1 cellular context compared by ENCODE assay signal in the genomic region with DNA sequence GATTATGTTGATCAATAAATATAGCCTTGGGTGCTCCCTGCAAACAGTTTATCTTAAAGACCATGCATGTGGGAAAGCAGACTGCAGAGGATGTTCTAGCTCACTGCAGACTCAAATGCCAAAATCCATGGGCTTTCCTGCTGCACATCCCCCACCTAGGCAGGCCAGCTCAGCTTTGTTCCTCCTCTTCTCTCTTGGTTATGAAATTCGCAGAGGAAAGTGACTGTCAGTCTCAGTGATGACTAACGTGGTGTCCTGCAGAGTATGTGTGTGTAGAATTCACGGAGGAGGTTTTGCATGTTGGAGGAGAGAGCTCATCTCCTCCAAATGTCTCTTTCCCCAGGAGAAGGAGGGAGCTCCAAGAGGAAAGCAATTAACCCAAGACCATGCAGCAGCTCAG.
TF ChIP-seq lines count a peak whose summit lies in the region.

No MANE protein-coding gene starts in this region.

TF ChIP-seq in H1, 55 proteins besides CTCF, POLR2A, EP300 and RAD21 (continued from another document):
- TF ChIP-seq, protein P1, sequence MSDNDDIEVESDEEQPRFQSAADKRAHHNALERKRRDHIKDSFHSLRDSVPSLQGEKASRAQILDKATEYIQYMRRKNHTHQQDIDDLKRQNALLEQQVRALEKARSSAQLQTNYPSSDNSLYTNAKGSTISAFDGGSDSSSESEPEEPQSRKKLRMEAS (IDR thresholded peaks at IDR 0.05): no peak
- TF ChIP-seq CBX8 (IDR thresholded peaks at IDR 0.05; ENCODE audit: borderline replicate concordance, low read depth, low read length): no peak
- no peak for TF ChIP-seq KDM5A (IDR thresholded peaks at IDR 0.05; ENCODE audit: low read length)
- TF ChIP-seq RBBP5 (IDR thresholded peaks at IDR 0.05; ENCODE audit: borderline replicate concordance, low read depth, low read length): no peak
- TF ChIP-seq, protein P2, sequence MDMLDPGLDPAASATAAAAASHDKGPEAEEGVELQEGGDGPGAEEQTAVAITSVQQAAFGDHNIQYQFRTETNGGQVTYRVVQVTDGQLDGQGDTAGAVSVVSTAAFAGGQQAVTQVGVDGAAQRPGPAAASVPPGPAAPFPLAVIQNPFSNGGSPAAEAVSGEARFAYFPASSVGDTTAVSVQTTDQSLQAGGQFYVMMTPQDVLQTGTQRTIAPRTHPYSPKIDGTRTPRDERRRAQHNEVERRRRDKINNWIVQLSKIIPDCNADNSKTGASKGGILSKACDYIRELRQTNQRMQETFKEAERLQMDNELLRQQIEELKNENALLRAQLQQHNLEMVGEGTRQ (IDR thresholded peaks at IDR 0.05; ENCODE audit: low read length): no peak
- no peak for TF ChIP-seq SRF (IDR thresholded peaks at IDR 0.05; ENCODE audit: low read depth, low read length)
- TF ChIP-seq BACH1 (IDR thresholded peaks at IDR 0.05; ENCODE audit: low read length): no peak
- no peak for TF ChIP-seq CEBPB (IDR thresholded peaks at IDR 0.05; ENCODE audit: low read depth, low read length)
- TF ChIP-seq FOSL1 (IDR thresholded peaks at IDR 0.05; ENCODE audit: insufficient read depth, low read depth, low read length): no peak
- TF ChIP-seq ASH2L (IDR thresholded peaks at IDR 0.05; ENCODE audit: low read length): no peak
- TF ChIP-seq CREB1 (IDR thresholded peaks at IDR 0.05): no peak
- TF ChIP-seq, protein P3, sequence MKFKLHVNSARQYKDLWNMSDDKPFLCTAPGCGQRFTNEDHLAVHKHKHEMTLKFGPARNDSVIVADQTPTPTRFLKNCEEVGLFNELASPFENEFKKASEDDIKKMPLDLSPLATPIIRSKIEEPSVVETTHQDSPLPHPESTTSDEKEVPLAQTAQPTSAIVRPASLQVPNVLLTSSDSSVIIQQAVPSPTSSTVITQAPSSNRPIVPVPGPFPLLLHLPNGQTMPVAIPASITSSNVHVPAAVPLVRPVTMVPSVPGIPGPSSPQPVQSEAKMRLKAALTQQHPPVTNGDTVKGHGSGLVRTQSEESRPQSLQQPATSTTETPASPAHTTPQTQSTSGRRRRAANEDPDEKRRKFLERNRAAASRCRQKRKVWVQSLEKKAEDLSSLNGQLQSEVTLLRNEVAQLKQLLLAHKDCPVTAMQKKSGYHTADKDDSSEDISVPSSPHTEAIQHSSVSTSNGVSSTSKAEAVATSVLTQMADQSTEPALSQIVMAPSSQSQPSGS (IDR thresholded peaks at IDR 0.05; ENCODE audit: low read length): no peak
- TF ChIP-seq RFX5 (IDR thresholded peaks at IDR 0.05; ENCODE audit: borderline replicate concordance, low read depth, low read length): no peak
- TF ChIP-seq, protein P4, sequence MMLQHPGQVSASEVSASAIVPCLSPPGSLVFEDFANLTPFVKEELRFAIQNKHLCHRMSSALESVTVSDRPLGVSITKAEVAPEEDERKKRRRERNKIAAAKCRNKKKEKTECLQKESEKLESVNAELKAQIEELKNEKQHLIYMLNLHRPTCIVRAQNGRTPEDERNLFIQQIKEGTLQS (IDR thresholded peaks at IDR 0.05; ENCODE audit: insufficient read depth, low read depth, low read length): no peak
- no peak for TF ChIP-seq TAF1 (IDR thresholded peaks at IDR 0.05; ENCODE audit: low read depth, low read length)
